ENCODE assay signal across 8 cellular contexts in the genomic region with DNA sequence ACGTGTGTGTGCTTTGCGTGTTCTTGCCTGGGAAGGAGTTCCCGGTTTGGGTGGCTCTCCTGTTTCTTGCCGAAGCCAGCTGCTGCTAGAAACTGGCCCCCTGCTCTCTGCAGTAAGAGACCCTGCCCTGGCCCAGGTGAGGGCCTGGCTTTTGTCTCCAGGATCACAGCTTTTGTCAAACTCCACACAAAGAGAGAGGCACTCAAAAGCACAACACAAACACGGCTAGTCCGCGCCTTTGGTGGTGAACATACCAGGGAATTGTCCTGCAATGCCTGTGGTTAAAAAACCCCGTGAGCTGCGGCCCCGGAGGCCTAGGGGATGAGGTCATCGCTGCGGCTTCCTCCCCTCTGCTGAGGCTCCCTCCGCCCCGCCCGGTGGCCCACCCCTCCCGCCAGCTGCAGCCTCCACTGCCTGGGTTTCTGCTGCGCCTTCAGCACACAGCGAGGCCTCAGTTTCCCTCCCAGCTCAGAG.
A peak's percentile ranks its signal among the peaks of the same experiment; 100 is the strongest.
DNase-seq lines count a peak whose midpoint lies in the region; ATAC-seq, FAIRE-seq and TF ChIP-seq lines count a peak whose summit lies in the region.
"Had no signal": no experiment of that assay in that cellular context is flagged by ENCODE, and none has a peak within 500 bp of the region (broad histone marks: within the 10 kb centered on the region; RNA-seq: fewer than 3 reads in every experiment).

No MANE protein-coding gene starts in this region.

- TF ChIP-seq POLR2A in K562 (conservative IDR thresholded peaks at IDR 0.05) = no peak

- H3K36me3 ChIP-seq in K562 (ENCODE audit: control insufficient read depth, insufficient read depth, low read length) = no peaks in the 10 kb centered on the region

- POLR2A ChIA-PET in K562 (lab: Yijun Ruan, JAX) = interaction anchor here (0.7 to 1.8 kb wide), 6 partner anchors 46 to 396 kb away, joined by 3 to 11 read pairs (median 4); partner anchors contain the start of gene PHLDA2

- peak; percentile 78 for FAIRE-seq in K562 (lab: Jason Lieb, UNC)
- FAIRE-seq: TTC549 had no signal

- no TSS peak for BruUV-seq in K562 (replicated peaks; lab: Mats Ljungman, UMichigan)

- 0 out of 2 replicates have a peak, but pooled peaks cover 2% of the 10 kb centered on the region for H3K9me3 ChIP-seq in K562 (replicated peaks; ENCODE audit: control insufficient read depth, insufficient read depth, low read depth, low read length)

- intact Hi-C loops in K562 (cut with micrococcal nuclease) = loop anchor here (1.0 to 10.0 kb wide), 4 partner anchors 161 to 397 kb away; partner anchors contain the start of genes C11orf21, KCNQ1OT1 and TSPAN32

- H3K79me2 ChIP-seq in K562 (ENCODE audit: control insufficient read depth, insufficient read depth, low read length) = no peaks in the 10 kb centered on the region

- peaks cover 9 to 62% of the 10 kb centered on the region in 2 experiments for H3K4me1 ChIP-seq in K562 (replicated peaks in 1 of 2; ENCODE audit: control insufficient read depth in 2 of 2, insufficient read depth in 2 of 2, low read length in 2 of 2)

- 9% methylated on average over 16 of the region's 18 CpGs for WGBS in K562 (ENCODE audit: insufficient coverage, low coverage, missing lambda C conversion rate)

- DNase-seq in GM13976 (ENCODE audit: low spot score) = peak; percentile 74
- DNase-seq in NOMO-1 treated with DMSO at 0.1 percent for 48 hours (lab: John Stamatoyannopoulos, UW; ENCODE audit: unreplicated experiment) = peak; percentile 78
- DNase-seq in K562 (ENCODE audit: extremely low read depth in 1 of 4, low spot score in 3 of 4) = peak; percentile 80 to 88 (median 84)
- DNase-seq in islet precursor cell = peak; percentile 98
- DNase-seq in stimulated activated CD8-positive, alpha-beta memory T cell treated with anti-CD3 and anti-CD28 coated beads, Interleukin-15, amount 100 ng/mL, for 48 hours (ENCODE audit: low read depth in 2 of 2) = peak; percentile 23 to 47

- H3K9ac ChIP-seq in K562 (ENCODE audit: insufficient read depth in 1 of 2, low read depth in 2 of 2, low read length in 2 of 2) = peak overlapping the region in 1 of 2 experiments; percentile 62; a peak in 3 of 4 replicates

- peak overlapping the region; percentile 15; the same call in 1 of the 3 replicates for H3K27ac ChIP-seq in K562 (ENCODE audit: extremely low read depth, low read depth, low read length)

- peak overlapping the region; percentile 65 for H2AFZ ChIP-seq in K562 (ENCODE audit: low read depth, low read length)

- peaks cover 0 to 32% of the 10 kb centered on the region in 2 experiments; a peak in 4 of 5 replicates for H3K27me3 ChIP-seq in K562 (ENCODE audit: control insufficient read depth in 2 of 2, insufficient read depth in 2 of 2, low read length in 2 of 2)

- TF ChIP-seq CTCF in GM13976 (IDR thresholded peaks at IDR 0.05; ENCODE audit: borderline replicate concordance, control extremely low read depth, extremely low read depth, insufficient read depth, missing control alignments) (no peak), K562 (IDR thresholded peaks at IDR 0.05 in 2 of 3, conservative IDR thresholded peaks at IDR 0.05 in 1 of 3; ENCODE audit: insufficient read depth in 2 of 3, low read depth in 1 of 3, low read length in 3 of 3) (no peak)

- H3K4me3 ChIP-seq in K562 = no peak overlapping the region

- no peaks in the 10 kb centered on the region; the same call in 1 of the 2 replicates for H4K20me1 ChIP-seq in K562 (replicated peaks; ENCODE audit: control insufficient read depth, insufficient read depth, low read length)

- no peaks in the 10 kb centered on the region for H3K9me1 ChIP-seq in K562 (ENCODE audit: control insufficient read depth, insufficient read depth, low read length)

- TF ChIP-seq EP300 in K562 (IDR thresholded peaks at IDR 0.05; ENCODE audit: low read length) = 0 out of 2 replicates have a peak, but pooled peaks have one; percentile 3

- CTCF ChIA-PET in K562 (lab: Yijun Ruan, JAX; ENCODE audit: low intra/inter-chr PET ratio) = interaction anchor here (1.0 to 6.4 kb wide), 7 partner anchors 102 to 683 kb away, joined by 3 to 228 read pairs (median 22); partner anchors contain the start of genes CDKN1C and PHLDA2

- in situ Hi-C loops in GM13976 (cut with MboI; ENCODE audit: low sequenced_read_pairs, unreplicated experiment) (loop anchor here (5.0 to 10.0 kb wide), 2 partner anchors 101 to 361 kb away; no protein-coding TSS in a partner anchor), K562 (cut with MboI) (loop anchor here (5.0 kb wide), 2 partner anchors 106 to 354 kb away; partner anchors contain the start of gene CDKN1C)

- ATAC-seq in K562 (peak; percentile 78), GM21737 (IDR thresholded peaks at IDR 0.05; ENCODE audit: unreplicated experiment) (no peak), GM21381 (IDR thresholded peaks at IDR 0.05; ENCODE audit: unreplicated experiment) (no peak)

- TF ChIP-seq RAD21 in K562 (CRISPR knock-in tag; conservative IDR thresholded peaks at IDR 0.05 in 1 of 2, IDR thresholded peaks at IDR 0.05 in 1 of 2) = no peak

- H3K4me2 ChIP-seq in K562 (ENCODE audit: insufficient read depth, low read length) = peak overlapping the region; percentile 36; the same call in 1 of the 2 replicates

TF ChIP-seq in K562, 482 proteins besides CTCF, POLR2A, EP300 and RAD21 (continues in another document):
- TF ChIP-seq ZNF668 (CRISPR knock-in tag; IDR thresholded peaks at IDR 0.05) = no peak
- peak; percentile 53; the same call in 1 of the 2 replicates for TF ChIP-seq ZFX (CRISPR knock-in tag; IDR thresholded peaks at IDR 0.05)
- peak; percentile 71 to 90 for TF ChIP-seq MAZ (CRISPR knock-in tag; conservative IDR thresholded peaks at IDR 0.05 in 1 of 2, IDR thresholded peaks at IDR 0.05 in 1 of 2)
- no peak for TF ChIP-seq NEUROD1 (IDR thresholded peaks at IDR 0.05; ENCODE audit: borderline replicate concordance, low read depth, low read length, partially characterized antibody)
- peak; percentile 73 for TF ChIP-seq BHLHE40 (IDR thresholded peaks at IDR 0.05; ENCODE audit: low read length)
- TF ChIP-seq SNIP1 (IDR thresholded peaks at IDR 0.05; ENCODE audit: low read depth) = no peak
- TF ChIP-seq CEBPG (CRISPR knock-in tag; IDR thresholded peaks at IDR 0.05) = no peak
- TF ChIP-seq CEBPG (tag; conservative IDR thresholded peaks at IDR 0.05 in 1 of 2, IDR thresholded peaks at IDR 0.05 in 1 of 2) = no peak
- peak; percentile 83 for TF ChIP-seq TFAP4 (CRISPR knock-in tag; IDR thresholded peaks at IDR 0.05; ENCODE audit: borderline replicate concordance)
- peak; percentile 66 for TF ChIP-seq FOSL1 (tag; conservative IDR thresholded peaks at IDR 0.05)
- TF ChIP-seq TEAD1 (CRISPR knock-in tag; IDR thresholded peaks at IDR 0.05) = peak; percentile 90 to 93
- 0 out of 2 replicates have a peak, but pooled peaks have one; percentile 22 for TF ChIP-seq SMARCA4 (IDR thresholded peaks at IDR 0.05)
- TF ChIP-seq MYC (IDR thresholded peaks at IDR 0.05; ENCODE audit: low read depth, low read length) = 0 out of 2 replicates have a peak, but pooled peaks have one; percentile 12
- TF ChIP-seq MYC (CRISPR knock-in tag; IDR thresholded peaks at IDR 0.05; ENCODE audit: borderline replicate concordance, low read depth) = no peak
- 0 out of 2 replicates have a peak, but pooled peaks have one; percentile 69 for TF ChIP-seq ZNF609 (CRISPR knock-in tag; IDR thresholded peaks at IDR 0.05; ENCODE audit: borderline replicate concordance)
- TF ChIP-seq ZNF589 (CRISPR knock-in tag; IDR thresholded peaks at IDR 0.05; ENCODE audit: low read depth) = no peak
- peak; percentile 97 for TF ChIP-seq JUND (IDR thresholded peaks at IDR 0.05; ENCODE audit: borderline replicate concordance, low read depth, low read length)
- peak; percentile 96; the same call in 2 of the 3 replicates for TF ChIP-seq JUND (tag; IDR thresholded peaks at IDR 0.05; ENCODE audit: borderline replicate concordance, low read depth, low read length)

Comparison
In these comparisons a context has a peak if more than half of its experiments do, and no peak if none do; other contexts are left out.
1. DNase-seq: peak in every context shown above with its lines; median percentile 98 in islet precursor cell; 84 in K562; 78 in NOMO-1 treated with DMSO at 0.1 percent for 48 hours; 74 in GM13976; 35 in stimulated activated CD8-positive, alpha-beta memory T cell treated with anti-CD3 and anti-CD28 coated beads, Interleukin-15, amount 100 ng/mL, for 48 hours.